In genomic region chr9:91403665-91404543, GRCh38 we compare ENCODE assay signal across 11 cellular contexts.
"Had no signal": no experiment of that assay in that cellular context is flagged by ENCODE, and none has a peak within 500 bp of the region (broad histone marks: within the 10 kb centered on the region; RNA-seq: fewer than 3 reads in every experiment).

No MANE protein-coding gene starts in this region.

- H3K4me3 ChIP-seq: adrenal gland, ovary, tibial artery had no signal

- H3K27me3 ChIP-seq: adrenal gland, ovary, tibial artery had no signal

- H3K9me3 Mint-ChIP-seq: activated naive CD4-positive, alpha-beta T cell treated with anti-CD3 and anti-CD28 coated beads, Interleukin-2, amount 50 U/mL, for 24 hours had no signal

- H3K36me3 ChIP-seq: ovary had no signal

- DNase-seq: activated CD4-positive, alpha-beta T cell treated with anti-CD3 and anti-CD28 coated beads for 4 hours; activated effector memory CD4-positive, alpha-beta T cell treated with Interleukin-2 at 50 U/mL for 16 hours; adrenal gland; kidney glomerular epithelial cell; mesendoderm; ovary; stimulated activated CD4-positive, alpha-beta T cell treated with anti-CD3 and anti-CD28 coated beads, Interleukin-1b, Interleukin-23, amount 100 ng/mL, for 48 hours; tibial artery; WERI-Rb-1 had no signal

- H3K9me3 ChIP-seq: adrenal gland, ovary, tibial artery had no signal

- H3K4me3 Mint-ChIP-seq: activated naive CD4-positive, alpha-beta T cell treated with anti-CD3 and anti-CD28 coated beads, Interleukin-2, amount 50 U/mL, for 24 hours had no signal

- H3K27me3 Mint-ChIP-seq: activated naive CD4-positive, alpha-beta T cell treated with anti-CD3 and anti-CD28 coated beads, Interleukin-2, amount 50 U/mL, for 24 hours had no signal

- H3K27ac Mint-ChIP-seq: activated naive CD4-positive, alpha-beta T cell treated with anti-CD3 and anti-CD28 coated beads, Interleukin-2, amount 50 U/mL, for 24 hours had no signal

- H3K4me1 ChIP-seq: adrenal gland, tibial artery had no signal

- H3K27ac ChIP-seq: adrenal gland, epithelial cell of prostate, ovary, tibial artery, WERI-Rb-1 had no signal
